7 cellular contexts compared by ENCODE assay signal in genomic region chr9:117424291-117424690, GRCh38.
"Had no signal": no experiment of that assay in that cellular context is flagged by ENCODE, and none has a peak within 500 bp of the region (broad histone marks: within the 10 kb centered on the region; RNA-seq: fewer than 3 reads in every experiment).

No MANE protein-coding gene starts in this region.

- DNase-seq: IMR-90, KBM-7, KG1 had no signal

- H3K27ac ChIP-seq: HL-60, KMS-11 had no signal

- ATAC-seq: HepG2 had no signal

- FAIRE-seq: HepG2, HTR-8/SVneo had no signal

- H3K9ac ChIP-seq: KMS-11 had no signal

- H3K4me2 ChIP-seq: KMS-11 had no signal
